Comparison of ENCODE assay signal across 12 cellular contexts in the genomic region with DNA sequence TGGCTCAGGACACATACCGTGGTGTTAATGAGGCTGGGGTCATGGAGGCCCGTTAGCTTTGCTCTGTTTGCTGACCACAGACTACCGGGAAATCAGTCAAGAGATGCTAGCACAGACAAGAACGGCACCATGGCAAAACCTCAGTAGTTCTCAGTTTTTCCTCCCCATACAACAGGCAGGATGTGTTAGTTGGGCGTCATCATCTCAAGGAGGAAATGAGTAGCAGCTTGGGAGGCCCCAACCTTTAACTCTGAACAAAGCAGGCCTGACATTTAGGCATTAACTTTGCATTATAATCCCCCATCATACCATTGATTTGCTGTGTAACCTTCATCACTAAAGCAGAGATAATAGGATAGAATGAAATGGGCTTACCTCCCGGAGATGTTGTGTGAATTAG.
DNase-seq lines count a peak whose midpoint lies in the region; ATAC-seq, FAIRE-seq and TF ChIP-seq lines count a peak whose summit lies in the region.
"Had no signal": no experiment of that assay in that cellular context is flagged by ENCODE, and none has a peak within 500 bp of the region (broad histone marks: within the 10 kb centered on the region; RNA-seq: fewer than 3 reads in every experiment).

No MANE protein-coding gene starts in this region.

- H3K9me3 Mint-ChIP-seq in activated CD4-positive, alpha-beta T cell treated with anti-CD3 and anti-CD28 coated beads, Interleukin-2, amount 10 ng/mL, durations not matched to agents 24 days and 14 days, result no peaks in the 10 kb centered on the region
- no peaks in the 10 kb centered on the region for H3K9me3 Mint-ChIP-seq in activated CD4-positive, alpha-beta memory T cell treated with anti-CD3 and anti-CD28 coated beads for 36 hours
- H3K9me3 Mint-ChIP-seq in stimulated activated effector memory CD8-positive, alpha-beta T cell treated with anti-CD3 and anti-CD28 coated beads, Interleukin-12 subunit alpha, Interleukin-12 subunit beta, amount 100 ng/mL, for 72 hours, result no peaks in the 10 kb centered on the region
- H3K9me3 Mint-ChIP-seq: nephron, type B pancreatic cell had no signal

- intact Hi-C loops in activated CD4-positive, alpha-beta T cell treated with anti-CD3 and anti-CD28 coated beads, Interleukin-2, amount 10 ng/mL, durations not matched to agents 24 days and 14 days (cut with micrococcal nuclease), result no loop called here
- intact Hi-C loops in activated CD4-positive, alpha-beta memory T cell treated with anti-CD3 and anti-CD28 coated beads for 36 hours (cut with micrococcal nuclease), result loop anchor here (5.0 kb wide), 2 partner anchors 36 to 201 kb away; no protein-coding TSS in a partner anchor
- intact Hi-C loops in endothelial cell of umbilical vein (cut with micrococcal nuclease), result loop anchor here (2.0 kb wide), 1 partner anchor 19 kb away; no protein-coding TSS in a partner anchor

- peak; percentile 57 for FAIRE-seq in endothelial cell of umbilical vein (lab: Jason Lieb, UNC)

- peaks cover 20% of the 10 kb centered on the region for H3K4me1 ChIP-seq in endothelial cell of umbilical vein (ENCODE audit: control insufficient read depth, extremely low read depth, insufficient read depth, low read length)

- peak overlapping the region; percentile 52 for H2AFZ ChIP-seq in endothelial cell of umbilical vein (ENCODE audit: low read depth, low read length)

- POLR2A ChIA-PET in activated CD4-positive, alpha-beta memory T cell treated with anti-CD3 and anti-CD28 coated beads for 36 hours (lab: Charles Lee), result no interaction called here
- POLR2A ChIA-PET in endothelial cell of umbilical vein (lab: Charles Lee), result no interaction called here

- no peaks in the 10 kb centered on the region for H3K36me3 Mint-ChIP-seq in activated CD4-positive, alpha-beta T cell treated with anti-CD3 and anti-CD28 coated beads, Interleukin-2, amount 10 ng/mL, durations not matched to agents 24 days and 14 days (ENCODE audit: low read depth)
- no peaks in the 10 kb centered on the region for H3K36me3 Mint-ChIP-seq in activated CD4-positive, alpha-beta memory T cell treated with anti-CD3 and anti-CD28 coated beads for 36 hours
- H3K36me3 Mint-ChIP-seq in stimulated activated effector memory CD8-positive, alpha-beta T cell treated with anti-CD3 and anti-CD28 coated beads, Interleukin-12 subunit alpha, Interleukin-12 subunit beta, amount 100 ng/mL, for 72 hours, result no peaks in the 10 kb centered on the region

- H3K4me3 ChIP-seq in endothelial cell of umbilical vein (replicated peaks in 1 of 3; ENCODE audit: insufficient read depth in 1 of 3, low read depth in 1 of 3, low read length in 3 of 3), result no peak overlapping the region
- H3K4me3 ChIP-seq: MG63 had no signal

- H3K36me3 ChIP-seq in endothelial cell of umbilical vein (ENCODE audit: control insufficient read depth in 2 of 2, extremely low read depth in 1 of 2, insufficient read depth in 2 of 2, low read length in 2 of 2), result no peaks in the 10 kb centered on the region
- H3K36me3 ChIP-seq: MG63 had no signal

- no peaks in the 10 kb centered on the region for H4K20me1 ChIP-seq in endothelial cell of umbilical vein (replicated peaks; ENCODE audit: control insufficient read depth, extremely low read depth, insufficient read depth, low read length)

- no TSS peak for BruUV-seq in endothelial cell of umbilical vein (replicated peaks; lab: Mats Ljungman, UMichigan)

- peak; percentile 98 for ATAC-seq in stimulated activated effector memory CD8-positive, alpha-beta T cell treated with anti-CD3 and anti-CD28 coated beads, Interleukin-12 subunit alpha, Interleukin-12 subunit beta, amount 100 ng/mL, for 72 hours
- no peak for ATAC-seq in esophagus mucosa

- DNase-seq in activated CD4-positive, alpha-beta T cell treated with anti-CD3 and anti-CD28 coated beads, Interleukin-2, amount 10 ng/mL, durations not matched to agents 24 days and 14 days, result peak; percentile 64
- DNase-seq in activated CD4-positive, alpha-beta T cell treated with anti-CD3 and anti-CD28 coated beads for 1 hour, result no peak
- peak; percentile 49 for DNase-seq in activated CD4-positive, alpha-beta memory T cell treated with anti-CD3 and anti-CD28 coated beads for 36 hours
- DNase-seq in endothelial cell of umbilical vein (ENCODE audit: low read depth, low spot score) (peak; percentile 34), retina (no peak), NCI-H510A treated with DMSO at 0.1 percent for 48 hours (lab: John Stamatoyannopoulos, UW) (no peak)
- peak; percentile 2 to 48 for DNase-seq in stimulated activated effector memory CD8-positive, alpha-beta T cell treated with anti-CD3 and anti-CD28 coated beads, Interleukin-12 subunit alpha, Interleukin-12 subunit beta, amount 100 ng/mL, for 72 hours (ENCODE audit: low spot score in 2 of 2)
- DNase-seq: MG63 had no signal

- TF ChIP-seq POLR2A in endothelial cell of umbilical vein (IDR thresholded peaks at IDR 0.05; ENCODE audit: low read depth, low read length), result no peak

- H3K27ac ChIP-seq in endothelial cell of umbilical vein (ENCODE audit: insufficient read depth, low read depth, low read length), result peak overlapping the region; percentile 85
- H3K27ac ChIP-seq: HL-60 had no signal

- no peaks in the 10 kb centered on the region for H3K9me1 ChIP-seq in endothelial cell of umbilical vein (replicated peaks; ENCODE audit: control insufficient read depth, extremely low read depth, insufficient read depth, low read length)

- peaks cover 8% of the 10 kb centered on the region for H3K4me1 Mint-ChIP-seq in activated CD4-positive, alpha-beta T cell treated with anti-CD3 and anti-CD28 coated beads, Interleukin-2, amount 10 ng/mL, durations not matched to agents 24 days and 14 days
- peaks cover 7% of the 10 kb centered on the region for H3K4me1 Mint-ChIP-seq in activated CD4-positive, alpha-beta memory T cell treated with anti-CD3 and anti-CD28 coated beads for 36 hours (ENCODE audit: low read depth)
- peaks cover 7% of the 10 kb centered on the region for H3K4me1 Mint-ChIP-seq in stimulated activated effector memory CD8-positive, alpha-beta T cell treated with anti-CD3 and anti-CD28 coated beads, Interleukin-12 subunit alpha, Interleukin-12 subunit beta, amount 100 ng/mL, for 72 hours

- H3K27me3 Mint-ChIP-seq in activated CD4-positive, alpha-beta T cell treated with anti-CD3 and anti-CD28 coated beads, Interleukin-2, amount 10 ng/mL, durations not matched to agents 24 days and 14 days, result no peaks in the 10 kb centered on the region
- H3K27me3 Mint-ChIP-seq in activated CD4-positive, alpha-beta memory T cell treated with anti-CD3 and anti-CD28 coated beads for 36 hours, result no peaks in the 10 kb centered on the region
- H3K27me3 Mint-ChIP-seq: type B pancreatic cell had no signal

- no peak overlapping the region for H3K4me2 ChIP-seq in endothelial cell of umbilical vein (ENCODE audit: insufficient read depth, low read length)

- dilution Hi-C loops in endothelial cell of umbilical vein (cut with MboI; ENCODE audit: extremely low pct_ligation_motif_present, low sequenced_read_pairs), result no loop called here

- H3K4me3 Mint-ChIP-seq in activated CD4-positive, alpha-beta T cell treated with anti-CD3 and anti-CD28 coated beads, Interleukin-2, amount 10 ng/mL, durations not matched to agents 24 days and 14 days, result no peak overlapping the region
- no peak overlapping the region for H3K4me3 Mint-ChIP-seq in activated CD4-positive, alpha-beta memory T cell treated with anti-CD3 and anti-CD28 coated beads for 36 hours
- H3K4me3 Mint-ChIP-seq in stimulated activated effector memory CD8-positive, alpha-beta T cell treated with anti-CD3 and anti-CD28 coated beads, Interleukin-12 subunit alpha, Interleukin-12 subunit beta, amount 100 ng/mL, for 72 hours, result no peak overlapping the region
- H3K4me3 Mint-ChIP-seq: nephron, type B pancreatic cell had no signal

- peak overlapping the region; percentile 65 for H3K27ac Mint-ChIP-seq in activated CD4-positive, alpha-beta T cell treated with anti-CD3 and anti-CD28 coated beads, Interleukin-2, amount 10 ng/mL, durations not matched to agents 24 days and 14 days
- H3K27ac Mint-ChIP-seq in activated CD4-positive, alpha-beta memory T cell treated with anti-CD3 and anti-CD28 coated beads for 36 hours, result peak overlapping the region; percentile 81
- peak overlapping the region; percentile 86 for H3K27ac Mint-ChIP-seq in stimulated activated effector memory CD8-positive, alpha-beta T cell treated with anti-CD3 and anti-CD28 coated beads, Interleukin-12 subunit alpha, Interleukin-12 subunit beta, amount 100 ng/mL, for 72 hours
- H3K27ac Mint-ChIP-seq: type B pancreatic cell had no signal

- no peaks in the 10 kb centered on the region for H3K27me3 ChIP-seq in endothelial cell of umbilical vein (ENCODE audit: control insufficient read depth in 2 of 2, insufficient read depth in 2 of 2, low read length in 2 of 2)
- H3K27me3 ChIP-seq: MG63 had no signal

- H3K9me3 ChIP-seq in endothelial cell of umbilical vein (replicated peaks; ENCODE audit: control insufficient read depth, insufficient read depth, low read length), result no peaks in the 10 kb centered on the region
- H3K9me3 ChIP-seq: MG63 had no signal

- H3K79me2 ChIP-seq in endothelial cell of umbilical vein (ENCODE audit: control insufficient read depth, insufficient read depth, low read length), result no peaks in the 10 kb centered on the region

- TF ChIP-seq CTCF in endothelial cell of umbilical vein (IDR thresholded peaks at IDR 0.05; ENCODE audit: extremely low read depth in 1 of 2, insufficient read depth in 1 of 2, low read depth in 1 of 2, low read length in 2 of 2), result no peak

- CTCF ChIA-PET in activated CD4-positive, alpha-beta memory T cell treated with anti-CD3 and anti-CD28 coated beads for 36 hours (lab: Charles Lee), result interaction anchor here (0.8 kb wide), 1 partner anchor 446 kb away, joined by 3 read pairs; no protein-coding TSS in a partner anchor
- CTCF ChIA-PET in endothelial cell of umbilical vein (lab: Charles Lee), result interaction anchor here (1.1 kb wide), 1 partner anchor 19 kb away, joined by 3 read pairs; no protein-coding TSS in a partner anchor

- H3K9ac ChIP-seq in endothelial cell of umbilical vein (replicated peaks; ENCODE audit: extremely low read depth, insufficient read depth, low read length), result no peak overlapping the region

TF ChIP-seq in endothelial cell of umbilical vein, 7 proteins besides CTCF, POLR2A, EP300 and RAD21:
- TF ChIP-seq JUN (IDR thresholded peaks at IDR 0.05; ENCODE audit: borderline replicate concordance, insufficient read depth, insufficient read length, low read depth) (no peak), GATA2 (IDR thresholded peaks at IDR 0.05; ENCODE audit: insufficient read depth, insufficient read length, low read depth, low read length) (peak; percentile 54), FOS (IDR thresholded peaks at IDR 0.05; ENCODE audit: borderline replicate concordance, insufficient read depth, low read length) (peak; percentile 8)
TF ChIP-seq in endothelial cell of umbilical vein: peak in this region for 2.

Comparison
In these comparisons a context has a peak if more than half of its experiments do, and no peak if none do; other contexts are left out.
1. DNase-seq: peak in activated CD4-positive, alpha-beta T cell treated with anti-CD3 and anti-CD28 coated beads, Interleukin-2, amount 10 ng/mL, durations not matched to agents 24 days and 14 days (single experiment), activated CD4-positive, alpha-beta memory T cell treated with anti-CD3 and anti-CD28 coated beads for 36 hours (single experiment), endothelial cell of umbilical vein (single experiment) and stimulated activated effector memory CD8-positive, alpha-beta T cell treated with anti-CD3 and anti-CD28 coated beads, Interleukin-12 subunit alpha, Interleukin-12 subunit beta, amount 100 ng/mL, for 72 hours (2 of 2); none in activated CD4-positive, alpha-beta T cell treated with anti-CD3 and anti-CD28 coated beads for 1 hour (single experiment), retina (single experiment) and NCI-H510A treated with DMSO at 0.1 percent for 48 hours (single experiment).
2. Peak in every context shown above with its lines, with median percentiles within 50 percentile points of each other: H3K27ac Mint-ChIP-seq.